Comparison of ENCODE assay signal across 25 cellular contexts in the genomic region with DNA sequence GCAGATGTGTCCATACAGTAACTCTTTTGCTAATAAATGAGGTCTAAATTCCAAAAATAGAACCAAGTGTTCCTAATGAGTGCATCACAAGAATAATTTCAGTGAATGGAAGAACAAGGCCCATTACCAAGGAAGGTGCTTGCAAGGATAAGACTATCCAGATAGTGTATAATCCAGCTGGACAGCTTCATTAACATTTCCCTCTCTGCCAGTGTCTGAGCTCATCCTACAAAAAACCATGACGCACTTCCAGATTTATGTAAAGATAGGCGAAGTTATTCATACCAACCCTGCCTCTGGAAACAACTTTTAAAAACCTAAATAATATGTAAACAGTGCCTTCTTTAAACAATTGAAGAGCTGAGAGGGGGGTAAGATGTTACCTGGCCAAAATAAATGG.
"Had no signal": no experiment of that assay in that cellular context is flagged by ENCODE, and none has a peak within 500 bp of the region (broad histone marks: within the 10 kb centered on the region; RNA-seq: fewer than 3 reads in every experiment).

No MANE protein-coding gene starts in this region.

- H3K36me3 ChIP-seq: esophagus squamous epithelium, neutrophil, prostate gland, sigmoid colon, spleen, tibial artery, upper lobe of left lung had no signal

- H3K27me3 ChIP-seq: esophagus squamous epithelium, neutrophil, sigmoid colon, testis, tibial artery, upper lobe of left lung had no signal

- DNase-seq: effector memory CD8-positive, alpha-beta T cell; esophagus squamous epithelium; kidney; mesenchymal stem cell; mucosa of descending colon; naive B cell; right cardiac atrium; sigmoid colon; spleen; stimulated activated CD4-positive, alpha-beta T cell treated with anti-CD3 and anti-CD28 coated beads, Interleukin-4, amount 100 ng/mL, for 4 hours; stimulated activated naive CD8-positive, alpha-beta T cell treated with anti-CD3 and anti-CD28 coated beads, Interleukin-15, Interleukin-2, amounts not matched to agents 100 U/mL and 50 U/mL, for 24 hours; substantia nigra; testis; tibial artery; upper lobe of left lung had no signal

- FAIRE-seq: endometrium, frontal cortex, kidney, urothelium cell line had no signal

- H3K4me1 ChIP-seq: prostate gland, sigmoid colon, testis had no signal

- H3K9me3 ChIP-seq: esophagus squamous epithelium, mucosa of descending colon, neutrophil, prostate gland, sigmoid colon, spleen, testis, tibial artery, upper lobe of left lung had no signal

- H3K4me3 ChIP-seq: coronary artery, esophagus squamous epithelium, lung, mucosa of descending colon, prostate gland, sigmoid colon, spleen, testis, tibial artery, upper lobe of left lung had no signal

- ATAC-seq: effector memory CD8-positive, alpha-beta T cell; left lobe of liver; mucosa of descending colon; natural killer cell treated with Interleukin-12 subunit alpha and Interleukin-12 subunit beta and Interleukin-15 and Interleukin-18, amount 100 ng/mL, for 72 hours; stimulated activated memory B cell treated with anti-CD40 and anti-IgM and Interleukin-4, amounts not matched to agents 10 μg/mL and 1 μg/mL and 100 μg/mL, for 72 hours; stimulated activated naive CD8-positive, alpha-beta T cell treated with anti-CD3 and anti-CD28 coated beads, Interleukin-15, Interleukin-2, amounts not matched to agents 100 U/mL and 50 U/mL, for 24 hours had no signal

- H3K27ac ChIP-seq: coronary artery, esophagus squamous epithelium, neutrophil, prostate gland, sigmoid colon, spleen, testis, tibial artery, upper lobe of left lung had no signal
